8 cellular contexts compared by ENCODE assay signal in the genomic region with DNA sequence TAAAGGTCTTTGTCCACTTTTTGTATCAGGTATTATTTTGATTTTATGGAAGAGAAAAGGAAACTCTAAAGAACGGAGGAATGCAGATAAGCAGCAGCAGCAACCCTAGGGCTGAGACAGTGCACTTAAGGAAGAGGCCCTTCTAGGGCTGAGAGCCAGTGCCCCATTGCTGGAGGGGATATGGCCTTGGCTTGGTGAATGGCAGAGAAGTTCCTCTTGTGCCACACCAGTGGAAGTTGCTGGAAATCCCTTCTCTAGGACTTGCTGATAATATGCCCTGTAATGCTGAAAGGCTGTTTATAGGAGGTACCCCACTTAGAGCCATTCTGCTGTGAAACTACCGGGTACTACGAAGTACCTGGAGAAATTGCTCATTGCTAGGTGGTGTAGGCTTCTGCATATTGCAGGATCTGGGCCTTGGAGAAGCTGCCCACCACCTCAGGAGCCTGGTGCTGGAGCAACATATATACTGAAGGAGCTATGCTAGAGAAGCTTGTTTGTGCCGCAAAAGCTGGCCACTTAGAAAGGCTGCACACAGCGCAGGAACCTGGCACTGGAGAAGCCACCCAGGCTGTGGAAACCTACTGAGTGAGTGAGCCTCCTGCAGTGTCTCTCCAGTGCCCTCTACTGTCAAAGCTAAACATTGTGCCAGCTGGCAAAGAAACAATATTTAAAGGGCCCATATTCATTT. TPM values are rescaled to one million over a fixed set of nuclear protein-coding genes. Genes with fewer than 3 reads are reported as not detected.
A peak's percentile ranks its signal among the peaks of the same experiment; 100 is the strongest.
DNase-seq lines count a peak whose midpoint lies in the region; ATAC-seq and TF ChIP-seq lines count a peak whose summit lies in the region.

No MANE protein-coding gene starts in this region.

- POLR2A ChIA-PET in CD4-positive, alpha-beta T cell (lab: Charles Lee), result interaction anchor here (0.8 to 1.1 kb wide), 6 partner anchors 8 to 381 kb away, joined by 3 to 10 read pairs (median 3); a partner anchor contains a TSS

- no peak overlapping the region for H3K27ac ChIP-seq in CD4-positive, alpha-beta T cell (ENCODE audit: low read depth, low read length)

- ATAC-seq in CD4-positive, alpha-beta T cell (ENCODE audit: poor library complexity), result peak; percentile 100
- ATAC-seq in GM19351 (IDR thresholded peaks at IDR 0.05; ENCODE audit: unreplicated experiment), result peak; percentile 96
- peak; percentile 81 for ATAC-seq in HG03469 (IDR thresholded peaks at IDR 0.05; ENCODE audit: unreplicated experiment)
- peak; percentile 93 for ATAC-seq in stimulated activated memory B cell treated with anti-CD40 and anti-IgM and Interleukin-4, amounts not matched to agents 10 μg/mL and 1 μg/mL and 100 μg/mL, for 72 hours

- no peaks in the 10 kb centered on the region for H3K36me3 Mint-ChIP-seq in CD4-positive, alpha-beta T cell (ENCODE audit: low read depth)
- no peaks in the 10 kb centered on the region for H3K36me3 Mint-ChIP-seq in stimulated activated memory B cell treated with anti-CD40 and anti-IgM and Interleukin-4, amounts not matched to agents 10 μg/mL and 1 μg/mL and 100 μg/mL, for 72 hours

- H3K4me1 Mint-ChIP-seq in CD4-positive, alpha-beta T cell (ENCODE audit: low read depth), result peaks cover 4% of the 10 kb centered on the region
- peaks cover 6% of the 10 kb centered on the region for H3K4me1 Mint-ChIP-seq in stimulated activated memory B cell treated with anti-CD40 and anti-IgM and Interleukin-4, amounts not matched to agents 10 μg/mL and 1 μg/mL and 100 μg/mL, for 72 hours

- H3K9me3 ChIP-seq in CD4-positive, alpha-beta T cell (ENCODE audit: control insufficient read depth, low read length), result no peaks in the 10 kb centered on the region

- no peaks in the 10 kb centered on the region for H3K9me3 Mint-ChIP-seq in CD4-positive, alpha-beta T cell
- H3K9me3 Mint-ChIP-seq in stimulated activated memory B cell treated with anti-CD40 and anti-IgM and Interleukin-4, amounts not matched to agents 10 μg/mL and 1 μg/mL and 100 μg/mL, for 72 hours, result no peaks in the 10 kb centered on the region

- no peaks in the 10 kb centered on the region for H3K27me3 Mint-ChIP-seq in CD4-positive, alpha-beta T cell
- no peaks in the 10 kb centered on the region for H3K27me3 Mint-ChIP-seq in stimulated activated memory B cell treated with anti-CD40 and anti-IgM and Interleukin-4, amounts not matched to agents 10 μg/mL and 1 μg/mL and 100 μg/mL, for 72 hours

- no peak overlapping the region for H3K27ac Mint-ChIP-seq in CD4-positive, alpha-beta T cell
- no peak overlapping the region for H3K27ac Mint-ChIP-seq in stimulated activated memory B cell treated with anti-CD40 and anti-IgM and Interleukin-4, amounts not matched to agents 10 μg/mL and 1 μg/mL and 100 μg/mL, for 72 hours

- no peak overlapping the region for H3K4me3 Mint-ChIP-seq in CD4-positive, alpha-beta T cell
- no peak overlapping the region for H3K4me3 Mint-ChIP-seq in stimulated activated memory B cell treated with anti-CD40 and anti-IgM and Interleukin-4, amounts not matched to agents 10 μg/mL and 1 μg/mL and 100 μg/mL, for 72 hours

- CTCF ChIA-PET in CD4-positive, alpha-beta T cell (lab: Charles Lee), result interaction anchor here (0.6 to 1.2 kb wide), 19 partner anchors 8 to 666 kb away, joined by 3 to 14 read pairs (median 3); a partner anchor contains a TSS

- TF ChIP-seq CTCF in CD4-positive, alpha-beta T cell (IDR thresholded peaks at IDR 0.05), result peak; percentile 83

- DNase-seq in CD4-positive, alpha-beta T cell, result peak; percentile 28 to 57 (median 40)
- DNase-seq in NCI-H748 treated with DMSO at 0.1 percent for 48 hours (lab: John Stamatoyannopoulos, UW) (peak; percentile 61), middle frontal gyrus (ENCODE audit: extremely low spot score, low spot score) (peak; percentile 65)
- peak; percentile 47 to 51 for DNase-seq in activated CD4-positive, alpha-beta T cell treated with anti-CD3 and anti-CD28 coated beads, Interleukin-2, amount 50 U/mL, for 4 hours
- DNase-seq in effector CD4-positive, alpha-beta T cell, result peak; percentile 48

- H3K27me3 ChIP-seq in CD4-positive, alpha-beta T cell (ENCODE audit: control insufficient read depth, insufficient read depth, low read length), result no peaks in the 10 kb centered on the region

- intact Hi-C loops in CD4-positive, alpha-beta T cell (cut with DNase I, micrococcal nuclease), result loop anchor here (1.0 to 10.0 kb wide), 9 partner anchors 106 to 876 kb away; a partner anchor contains a TSS

RNA-seq across cellular contexts. Expression of a gene that starts 9.6 kb away (rescaled TPM):
- total RNA-seq in CD4-positive, alpha-beta T cell, result 1 to 10 TPM in 1 of 2 experiments, under 1 TPM in 1; 0.66 to 1.1 TPM
